ENCODE assay signal across 1 cellular context in the genomic region with DNA sequence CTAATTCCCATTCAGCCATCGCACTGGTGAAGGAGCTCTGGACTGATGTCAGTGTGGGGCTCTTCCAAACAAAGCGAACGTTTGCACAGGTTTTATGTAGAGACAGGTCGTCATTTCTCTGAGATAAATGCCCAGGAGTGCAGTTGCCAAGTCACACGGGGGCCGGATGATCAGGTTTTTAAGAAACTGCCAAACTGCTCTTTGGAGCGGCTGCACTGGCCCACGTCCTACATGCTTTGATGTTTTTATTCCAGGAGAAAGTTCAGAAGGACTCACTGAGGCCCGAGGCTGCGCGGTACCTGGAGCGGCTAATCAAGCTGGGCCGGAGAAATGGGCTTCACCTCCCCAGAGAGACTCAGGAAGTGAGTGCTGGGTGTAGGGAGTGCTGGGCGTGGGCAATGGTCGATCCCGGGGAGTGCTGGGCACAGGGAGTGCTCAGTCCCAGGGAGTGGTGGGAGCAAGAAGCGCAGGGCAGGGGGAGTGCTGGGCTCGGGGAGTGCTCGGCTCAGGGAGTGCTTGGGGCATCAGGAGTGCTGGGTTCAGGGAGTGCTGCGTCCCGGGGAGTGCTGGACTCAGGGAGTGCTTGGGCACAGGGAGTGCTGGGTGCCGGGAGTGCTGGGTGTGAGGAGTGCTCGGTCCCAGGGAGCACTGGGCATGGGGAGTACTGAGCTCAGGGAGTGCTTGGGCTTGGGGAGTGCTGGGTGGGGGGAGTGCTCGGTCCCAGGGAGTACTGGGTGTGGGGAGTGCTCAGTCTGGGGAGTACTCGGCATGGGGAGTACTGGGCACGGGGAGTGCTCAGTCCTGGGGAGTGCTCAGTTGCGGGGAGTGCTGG.
TF ChIP-seq lines count a peak whose summit lies in the region.

No MANE protein-coding gene starts in this region.

TF ChIP-seq in HepG2, 621 proteins besides CTCF, POLR2A, EP300 and RAD21:
- TF ChIP-seq RAD51 (IDR thresholded peaks at IDR 0.05; ENCODE audit: borderline replicate concordance) (no peak), ZNF224 (CRISPR knock-in tag; IDR thresholded peaks at IDR 0.05) (no peak), RFX3 (CRISPR knock-in tag; IDR thresholded peaks at IDR 0.05) (no peak), ZSCAN21 (CRISPR knock-in tag; IDR thresholded peaks at IDR 0.05; ENCODE audit: borderline replicate concordance) (peak; percentile 31; the same call in 1 of the 2 replicates), ARNTL (CRISPR knock-in tag; IDR thresholded peaks at IDR 0.05) (no peak)
